ENCODE assay signal across 19 cellular contexts in genomic region chr2:15860760-15861159, GRCh38.
DNase-seq lines count a peak whose midpoint lies in the region; ATAC-seq and TF ChIP-seq lines count a peak whose summit lies in the region.
"Had no signal": no experiment of that assay in that cellular context is flagged by ENCODE, and none has a peak within 500 bp of the region (broad histone marks: within the 10 kb centered on the region; RNA-seq: fewer than 3 reads in every experiment).

No MANE protein-coding gene starts in this region.

- no peak overlapping the region for H2AFZ ChIP-seq in OCI-LY3 (ENCODE audit: low read depth, low read length)
- H2AFZ ChIP-seq: GM23248 had no signal

- no peaks in the 10 kb centered on the region for H3K9me3 ChIP-seq in OCI-LY3 (ENCODE audit: insufficient read depth, low read length)
- H3K9me3 ChIP-seq: A549 had no signal

- ATAC-seq in foreskin keratinocyte (no peak), HG03520 (IDR thresholded peaks at IDR 0.05; ENCODE audit: unreplicated experiment) (no peak)
- ATAC-seq: A549 had no signal

- H3K27me3 ChIP-seq in OCI-LY3 (ENCODE audit: low read depth, low read length): peaks cover 24% of the 10 kb centered on the region
- H3K27me3 ChIP-seq in foreskin keratinocyte: no peaks in the 10 kb centered on the region

- no peaks in the 10 kb centered on the region for H3K36me3 ChIP-seq in OCI-LY3 (replicated peaks; ENCODE audit: low read depth, low read length)

- H3K9ac ChIP-seq in OCI-LY3 (ENCODE audit: low read length): no peak overlapping the region
- H3K9ac ChIP-seq: GM23248 had no signal

- H3K4me3 ChIP-seq in OCI-LY3 (ENCODE audit: low read length): no peak overlapping the region
- H3K4me3 ChIP-seq: A549, GM23248 had no signal

- H3K79me2 ChIP-seq in OCI-LY3 (ENCODE audit: low read length): no peaks in the 10 kb centered on the region

- no peak overlapping the region for H3K4me2 ChIP-seq in OCI-LY3 (ENCODE audit: low read length)
- H3K4me2 ChIP-seq: A549 had no signal

- no peaks in the 10 kb centered on the region for H4K20me1 ChIP-seq in OCI-LY3 (ENCODE audit: insufficient read depth, low read length)

- H3K27ac ChIP-seq in 22Rv1: no peak overlapping the region
- H3K27ac ChIP-seq in OCI-LY3 (ENCODE audit: low read length): no peak overlapping the region
- H3K27ac ChIP-seq in foreskin keratinocyte: no peak overlapping the region
- H3K27ac ChIP-seq: A549, GM23248, RWPE1 had no signal

- H3K4me1 ChIP-seq in OCI-LY3 (ENCODE audit: low read length) (no peaks in the 10 kb centered on the region), foreskin keratinocyte (no peaks in the 10 kb centered on the region)
- H3K4me1 ChIP-seq: A549 had no signal

- no peak for DNase-seq in foreskin keratinocyte
- DNase-seq in KG1 (lab: John Stamatoyannopoulos, UW): no peak
- DNase-seq in putamen (ENCODE audit: low spot score): no peak
- DNase-seq in NCI-H187 (lab: John Stamatoyannopoulos, UW): no peak
- DNase-seq: EL, GM23248, IMR-90, MV-4-11, NCI-H1417, NCI-H2029, NCI-H2171, NCI-H446, NCI-H69 had no signal

- TF ChIP-seq CTCF in 22Rv1 (IDR thresholded peaks at IDR 0.05) (peak; percentile 23; the same call in 1 of the 2 replicates), GM12873 (IDR thresholded peaks at IDR 0.05; ENCODE audit: insufficient read depth, low read depth, low read length, missing control alignments) (peak; percentile 16), OCI-LY3 (IDR thresholded peaks at IDR 0.05; ENCODE audit: low read depth, low read length) (0 out of 2 replicates have a peak, but pooled peaks have one; percentile 11), foreskin keratinocyte (conservative IDR thresholded peaks at IDR 0.05) (peak; percentile 18)
